Comparison of ENCODE assay signal across 1 cellular context in the genomic region with DNA sequence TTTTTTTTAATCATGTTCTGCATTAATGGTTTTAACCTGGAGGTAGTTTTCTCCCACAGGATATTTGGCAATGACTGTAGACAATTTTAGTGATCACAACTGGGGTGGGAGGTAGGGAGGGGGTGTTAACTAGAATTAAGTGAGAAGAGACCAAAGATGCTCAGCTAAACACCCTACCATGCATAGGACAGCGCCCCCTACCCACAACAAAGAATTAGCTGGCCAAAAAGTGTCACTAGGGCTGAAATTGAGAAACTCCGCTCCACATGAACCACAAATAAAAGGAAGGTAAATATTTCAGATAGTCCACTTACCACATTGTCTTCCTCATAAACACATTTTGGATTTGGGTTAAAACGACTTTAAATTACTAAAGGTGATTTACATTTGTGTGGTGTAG.
TF ChIP-seq lines count a peak whose summit lies in the region.

No MANE protein-coding gene starts in this region.

TF ChIP-seq in WTC11, 78 proteins besides CTCF, POLR2A, EP300 and RAD21 (continued from another document):
- TF ChIP-seq, protein P1, sequence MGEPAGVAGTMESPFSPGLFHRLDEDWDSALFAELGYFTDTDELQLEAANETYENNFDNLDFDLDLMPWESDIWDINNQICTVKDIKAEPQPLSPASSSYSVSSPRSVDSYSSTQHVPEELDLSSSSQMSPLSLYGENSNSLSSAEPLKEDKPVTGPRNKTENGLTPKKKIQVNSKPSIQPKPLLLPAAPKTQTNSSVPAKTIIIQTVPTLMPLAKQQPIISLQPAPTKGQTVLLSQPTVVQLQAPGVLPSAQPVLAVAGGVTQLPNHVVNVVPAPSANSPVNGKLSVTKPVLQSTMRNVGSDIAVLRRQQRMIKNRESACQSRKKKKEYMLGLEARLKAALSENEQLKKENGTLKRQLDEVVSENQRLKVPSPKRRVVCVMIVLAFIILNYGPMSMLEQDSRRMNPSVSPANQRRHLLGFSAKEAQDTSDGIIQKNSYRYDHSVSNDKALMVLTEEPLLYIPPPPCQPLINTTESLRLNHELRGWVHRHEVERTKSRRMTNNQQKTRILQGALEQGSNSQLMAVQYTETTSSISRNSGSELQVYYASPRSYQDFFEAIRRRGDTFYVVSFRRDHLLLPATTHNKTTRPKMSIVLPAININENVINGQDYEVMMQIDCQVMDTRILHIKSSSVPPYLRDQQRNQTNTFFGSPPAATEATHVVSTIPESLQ (CRISPR knock-in tag; IDR thresholded peaks at IDR 0.05) = no peak
- TF ChIP-seq ZNF317 (CRISPR knock-in tag; IDR thresholded peaks at IDR 0.05; ENCODE audit: borderline replicate concordance, low read depth) = no peak
- TF ChIP-seq ATF1 (CRISPR knock-in tag; IDR thresholded peaks at IDR 0.05) = no peak
- TF ChIP-seq, protein P2, sequence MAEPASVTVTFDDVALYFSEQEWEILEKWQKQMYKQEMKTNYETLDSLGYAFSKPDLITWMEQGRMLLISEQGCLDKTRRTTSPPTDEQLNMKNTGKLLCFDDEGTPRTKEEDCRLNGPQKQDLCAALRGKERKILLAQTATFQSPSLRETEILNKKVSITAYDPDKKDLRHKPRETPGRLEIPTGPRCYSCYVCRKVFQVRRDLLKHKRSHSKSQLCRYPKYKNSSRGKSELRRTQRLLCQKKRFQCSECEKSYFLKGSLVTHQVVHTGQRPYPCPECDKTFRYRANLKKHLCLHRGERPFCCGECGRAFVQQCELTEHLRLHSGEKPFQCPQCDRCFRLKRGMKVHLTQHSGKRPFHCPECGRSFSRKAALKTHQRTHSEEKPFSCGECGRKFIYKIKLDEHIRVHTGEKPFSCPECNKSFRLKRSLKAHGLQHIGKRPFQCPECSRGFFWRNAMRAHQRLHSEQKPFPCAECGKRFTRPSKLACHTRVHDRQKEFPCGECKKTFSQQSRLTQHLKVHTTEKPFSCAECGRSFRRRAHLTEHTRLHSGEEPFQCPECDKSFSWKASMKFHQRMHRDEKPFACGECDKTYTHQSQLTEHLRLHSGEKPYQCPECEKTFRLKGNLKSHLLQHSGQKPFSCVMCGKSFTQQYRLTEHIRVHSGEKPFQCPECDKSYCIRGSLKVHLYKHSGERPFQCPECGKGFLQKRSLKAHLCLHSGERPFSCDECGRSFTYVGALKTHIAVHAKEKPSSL (CRISPR knock-in tag; conservative IDR thresholded peaks at IDR 0.05) = no peak
- no peak for TF ChIP-seq JUN (CRISPR knock-in tag; IDR thresholded peaks at IDR 0.05)
- no peak for TF ChIP-seq NFYB (CRISPR knock-in tag; conservative IDR thresholded peaks at IDR 0.05; ENCODE audit: low read depth)
- TF ChIP-seq FOXP1 (CRISPR knock-in tag; IDR thresholded peaks at IDR 0.05; ENCODE audit: borderline replicate concordance) = no peak
- TF ChIP-seq, protein P3, sequence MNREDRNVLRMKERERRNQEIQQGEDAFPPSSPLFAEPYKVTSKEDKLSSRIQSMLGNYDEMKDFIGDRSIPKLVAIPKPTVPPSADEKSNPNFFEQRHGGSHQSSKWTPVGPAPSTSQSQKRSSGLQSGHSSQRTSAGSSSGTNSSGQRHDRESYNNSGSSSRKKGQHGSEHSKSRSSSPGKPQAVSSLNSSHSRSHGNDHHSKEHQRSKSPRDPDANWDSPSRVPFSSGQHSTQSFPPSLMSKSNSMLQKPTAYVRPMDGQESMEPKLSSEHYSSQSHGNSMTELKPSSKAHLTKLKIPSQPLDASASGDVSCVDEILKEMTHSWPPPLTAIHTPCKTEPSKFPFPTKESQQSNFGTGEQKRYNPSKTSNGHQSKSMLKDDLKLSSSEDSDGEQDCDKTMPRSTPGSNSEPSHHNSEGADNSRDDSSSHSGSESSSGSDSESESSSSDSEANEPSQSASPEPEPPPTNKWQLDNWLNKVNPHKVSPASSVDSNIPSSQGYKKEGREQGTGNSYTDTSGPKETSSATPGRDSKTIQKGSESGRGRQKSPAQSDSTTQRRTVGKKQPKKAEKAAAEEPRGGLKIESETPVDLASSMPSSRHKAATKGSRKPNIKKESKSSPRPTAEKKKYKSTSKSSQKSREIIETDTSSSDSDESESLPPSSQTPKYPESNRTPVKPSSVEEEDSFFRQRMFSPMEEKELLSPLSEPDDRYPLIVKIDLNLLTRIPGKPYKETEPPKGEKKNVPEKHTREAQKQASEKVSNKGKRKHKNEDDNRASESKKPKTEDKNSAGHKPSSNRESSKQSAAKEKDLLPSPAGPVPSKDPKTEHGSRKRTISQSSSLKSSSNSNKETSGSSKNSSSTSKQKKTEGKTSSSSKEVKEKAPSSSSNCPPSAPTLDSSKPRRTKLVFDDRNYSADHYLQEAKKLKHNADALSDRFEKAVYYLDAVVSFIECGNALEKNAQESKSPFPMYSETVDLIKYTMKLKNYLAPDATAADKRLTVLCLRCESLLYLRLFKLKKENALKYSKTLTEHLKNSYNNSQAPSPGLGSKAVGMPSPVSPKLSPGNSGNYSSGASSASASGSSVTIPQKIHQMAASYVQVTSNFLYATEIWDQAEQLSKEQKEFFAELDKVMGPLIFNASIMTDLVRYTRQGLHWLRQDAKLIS (CRISPR knock-in tag; IDR thresholded peaks at IDR 0.05; ENCODE audit: borderline replicate concordance) = no peak
- TF ChIP-seq CREB1 (CRISPR knock-in tag; IDR thresholded peaks at IDR 0.05) = no peak
